In genomic region chr15:94206463-94207167, GRCh38 we compare ENCODE assay signal across 8 cellular contexts. TPM values are rescaled to one million over a fixed set of nuclear protein-coding genes. Genes with fewer than 3 reads are reported as not detected.
DNase-seq lines count a peak whose midpoint lies in the region; ATAC-seq and TF ChIP-seq lines count a peak whose summit lies in the region.

No MANE protein-coding gene starts in this region.

- TF ChIP-seq CTCF in activated CD8-positive, alpha-beta T cell treated with anti-CD3 and anti-CD28 coated beads for 36 hours (IDR thresholded peaks at IDR 0.05), result no peak

- peaks cover 5 to 8% of the 10 kb centered on the region in 2 donors for H3K27me3 Mint-ChIP-seq in CD4-positive, alpha-beta memory T cell
- H3K27me3 Mint-ChIP-seq in activated CD8-positive, alpha-beta T cell treated with anti-CD3 and anti-CD28 coated beads for 36 hours, result peaks cover 32% of the 10 kb centered on the region

- H2BK5ac ChIP-seq in mesenchymal stem cell (ENCODE audit: low read depth, low read length, poor library complexity, severe bottlenecking), result no peak overlapping the region

- DNase-seq in CD4-positive, alpha-beta memory T cell, result peak in 2 of 5 donors; percentile 0 to 10
- DNase-seq in activated CD8-positive, alpha-beta T cell treated with anti-CD3 and anti-CD28 coated beads for 36 hours, result peak; percentile 76
- DNase-seq in mesenchymal stem cell (peak; percentile 99), NCI-H526 treated with DMSO at 0.1 percent for 48 hours (lab: John Stamatoyannopoulos, UW) (no peak), DMS 273 treated with DMSO at 0.1 percent for 48 hours (lab: John Stamatoyannopoulos, UW) (no peak)
- DNase-seq in effector memory CD4-positive, alpha-beta T cell, result no peak

- no peak overlapping the region for H2BK15ac ChIP-seq in mesenchymal stem cell (ENCODE audit: low read depth, poor library complexity, severe bottlenecking)

- H3K9ac ChIP-seq in mesenchymal stem cell (ENCODE audit: low read length), result no peak overlapping the region

- peak overlapping the region in 1 of 7 donors; percentile 37 for H3K27ac Mint-ChIP-seq in CD4-positive, alpha-beta memory T cell
- peak overlapping the region; percentile 71 for H3K27ac Mint-ChIP-seq in activated CD8-positive, alpha-beta T cell treated with anti-CD3 and anti-CD28 coated beads for 36 hours

- H4K8ac ChIP-seq in mesenchymal stem cell (ENCODE audit: low read length), result peak overlapping the region; percentile 59

- no peak overlapping the region for H2AK5ac ChIP-seq in mesenchymal stem cell (ENCODE audit: low read length, severe bottlenecking)

- ATAC-seq in HG02943 (IDR thresholded peaks at IDR 0.05; ENCODE audit: low read depth, unreplicated experiment) (peak; percentile 70), HG03135 (IDR thresholded peaks at IDR 0.05; ENCODE audit: unreplicated experiment) (no peak)
- ATAC-seq in activated CD8-positive, alpha-beta T cell treated with anti-CD3 and anti-CD28 coated beads for 36 hours, result peak; percentile 95

- CTCF ChIA-PET in CD4-positive, alpha-beta memory T cell (lab: Charles Lee; ENCODE audit: partially characterized antibody), result no interaction called here
- CTCF ChIA-PET in activated CD8-positive, alpha-beta T cell treated with anti-CD3 and anti-CD28 coated beads for 36 hours (lab: Charles Lee), result interaction anchor here (1.4 kb wide), 1 partner anchor 43 kb away, joined by 3 read pairs; no protein-coding TSS in a partner anchor

- no peaks in the 10 kb centered on the region for H3K79me1 ChIP-seq in mesenchymal stem cell (replicated peaks; ENCODE audit: low read length, poor library complexity, severe bottlenecking)

- intact Hi-C loops in CD4-positive, alpha-beta memory T cell (cut with micrococcal nuclease), result no loop called here
- intact Hi-C loops in activated CD8-positive, alpha-beta T cell treated with anti-CD3 and anti-CD28 coated beads for 36 hours (cut with micrococcal nuclease), result loop anchor here (2.0 kb wide), 1 partner anchor 22 kb away; no protein-coding TSS in a partner anchor

- H2BK120ac ChIP-seq in mesenchymal stem cell (ENCODE audit: low read depth, low read length), result peak overlapping the region; percentile 89

- POLR2A ChIA-PET in CD4-positive, alpha-beta memory T cell (lab: Charles Lee; ENCODE audit: partially characterized antibody), result no interaction called here
- POLR2A ChIA-PET in activated CD8-positive, alpha-beta T cell treated with anti-CD3 and anti-CD28 coated beads for 36 hours (lab: Charles Lee), result no interaction called here

- peaks cover 9% of the 10 kb centered on the region for H3K4me1 ChIP-seq in CD4-positive, alpha-beta memory T cell (ENCODE audit: insufficient read depth, low read length)
- H3K4me1 ChIP-seq in mesenchymal stem cell (ENCODE audit: control insufficient read depth, insufficient read depth, low read depth, low read length), result no peaks in the 10 kb centered on the region
- no peaks in the 10 kb centered on the region for H3K4me1 ChIP-seq in effector memory CD4-positive, alpha-beta T cell (ENCODE audit: control insufficient read depth, insufficient read depth, low read length, poor library complexity, severe bottlenecking)

- no peak overlapping the region for H3K14ac ChIP-seq in mesenchymal stem cell (ENCODE audit: low read length in 2 of 2)

- peak overlapping the region; percentile 79 to 92 for H3K4ac ChIP-seq in mesenchymal stem cell (ENCODE audit: low read depth in 1 of 2, low read length in 2 of 2)

- no peaks in the 10 kb centered on the region for H3K27me3 ChIP-seq in CD4-positive, alpha-beta memory T cell (ENCODE audit: insufficient read depth, low read length)
- H3K27me3 ChIP-seq in mesenchymal stem cell (ENCODE audit: control insufficient read depth in 1 of 2, insufficient read depth in 1 of 2, low read length in 2 of 2), result no peaks in the 10 kb centered on the region
- no peaks in the 10 kb centered on the region for H3K27me3 ChIP-seq in effector memory CD4-positive, alpha-beta T cell (replicated peaks; ENCODE audit: control insufficient read depth, insufficient read depth, low read length, poor library complexity, severe bottlenecking)

- H3K9me3 ChIP-seq in CD4-positive, alpha-beta memory T cell (ENCODE audit: control insufficient read depth in 1 of 2, low read length in 2 of 2), result no peaks in the 10 kb centered on the region
- no peaks in the 10 kb centered on the region for H3K9me3 ChIP-seq in mesenchymal stem cell (ENCODE audit: control insufficient read depth, low read length)
- no peaks in the 10 kb centered on the region for H3K9me3 ChIP-seq in effector memory CD4-positive, alpha-beta T cell (ENCODE audit: control insufficient read depth, low read length)

- H3K18ac ChIP-seq in mesenchymal stem cell (ENCODE audit: low read depth in 1 of 2, low read length in 2 of 2), result peak overlapping the region; percentile 80 to 86

- H3K23ac ChIP-seq in mesenchymal stem cell (ENCODE audit: low read length in 2 of 2), result no peak overlapping the region

- no peaks in the 10 kb centered on the region for H3K36me3 Mint-ChIP-seq in CD4-positive, alpha-beta memory T cell
- H3K36me3 Mint-ChIP-seq in activated CD8-positive, alpha-beta T cell treated with anti-CD3 and anti-CD28 coated beads for 36 hours (ENCODE audit: low read depth), result no peaks in the 10 kb centered on the region

- peak overlapping the region; percentile 70 for H4K91ac ChIP-seq in mesenchymal stem cell (ENCODE audit: low read length)

- peak overlapping the region; percentile 69 to 80 for H2BK12ac ChIP-seq in mesenchymal stem cell (ENCODE audit: low read length in 2 of 2)

- peaks cover 7 to 15% (median 8%) of the 10 kb centered on the region in 4 donors for H3K4me1 Mint-ChIP-seq in CD4-positive, alpha-beta memory T cell
- peaks cover 14% of the 10 kb centered on the region for H3K4me1 Mint-ChIP-seq in activated CD8-positive, alpha-beta T cell treated with anti-CD3 and anti-CD28 coated beads for 36 hours (ENCODE audit: low read depth)

- peaks cover 0 to 2% (median 0%) of the 10 kb centered on the region in 8 donors for H3K9me3 Mint-ChIP-seq in CD4-positive, alpha-beta memory T cell
- H3K9me3 Mint-ChIP-seq in activated CD8-positive, alpha-beta T cell treated with anti-CD3 and anti-CD28 coated beads for 36 hours, result peaks cover 6% of the 10 kb centered on the region

- H2AFZ ChIP-seq in mesenchymal stem cell (ENCODE audit: low read depth, low read length), result no peak overlapping the region

- peak overlapping the region in 6 of 8 donors; percentile 18 to 80 (median 71) for H3K4me3 Mint-ChIP-seq in CD4-positive, alpha-beta memory T cell
- H3K4me3 Mint-ChIP-seq in activated CD8-positive, alpha-beta T cell treated with anti-CD3 and anti-CD28 coated beads for 36 hours, result peak overlapping the region; percentile 43

- no peaks in the 10 kb centered on the region for H3K36me3 ChIP-seq in CD4-positive, alpha-beta memory T cell (ENCODE audit: insufficient read depth, low read length)
- H3K36me3 ChIP-seq in mesenchymal stem cell (ENCODE audit: control insufficient read depth in 1 of 2, insufficient read depth in 2 of 2, low read depth in 1 of 2, low read length in 2 of 2), result no peaks in the 10 kb centered on the region
- H3K36me3 ChIP-seq in effector memory CD4-positive, alpha-beta T cell (ENCODE audit: control insufficient read depth, insufficient read depth, low read length), result no peaks in the 10 kb centered on the region

- 44% methylated on average over 7 of the region's 11 CpGs for WGBS in mesenchymal stem cell

- no peak overlapping the region for H3K27ac ChIP-seq in CD4-positive, alpha-beta memory T cell (ENCODE audit: low read depth, low read length)
- no peak overlapping the region for H3K27ac ChIP-seq in mesenchymal stem cell (ENCODE audit: low read length, poor library complexity, severe bottlenecking)
- H3K27ac ChIP-seq in effector memory CD4-positive, alpha-beta T cell (ENCODE audit: insufficient read depth, low read length, poor library complexity, severe bottlenecking), result no peak overlapping the region

- no peak overlapping the region for H3K4me2 ChIP-seq in mesenchymal stem cell (ENCODE audit: low read length, poor library complexity, severe bottlenecking)

- no peak overlapping the region for H3K4me3 ChIP-seq in CD4-positive, alpha-beta memory T cell (ENCODE audit: low read length in 2 of 2)
- H3K4me3 ChIP-seq in mesenchymal stem cell (ENCODE audit: insufficient read depth in 1 of 2, low read depth in 1 of 2, low read length in 2 of 2), result no peak overlapping the region
- no peak overlapping the region for H3K4me3 ChIP-seq in effector memory CD4-positive, alpha-beta T cell (ENCODE audit: insufficient read depth, low read depth, low read length, poor library complexity, severe bottlenecking)

RNA-seq across cellular contexts. Expression of gene MCTP2, which starts 24.7 kb away (rescaled TPM):
- total RNA-seq in CD4-positive, alpha-beta memory T cell, result 10 to 100 TPM; 18.3 to 19.6 TPM
- 1 to 10 TPM; 2.0 to 5.2 TPM for polyA plus RNA-seq in CD4-positive, alpha-beta memory T cell
- 10 to 100 TPM; 16.2 to 18.3 TPM for total RNA-seq in activated CD8-positive, alpha-beta T cell treated with anti-CD3 and anti-CD28 coated beads for 36 hours
- 37.6 TPM for polyA plus RNA-seq in mesenchymal stem cell (2013, experiment 1 of 2)
- 36.4 TPM for polyA plus RNA-seq in mesenchymal stem cell (2013, experiment 2 of 2)

Comparison
In these comparisons a context has a peak if more than half of its experiments do, and no peak if none do; other contexts are left out.
1. DNase-seq: peak in activated CD8-positive, alpha-beta T cell treated with anti-CD3 and anti-CD28 coated beads for 36 hours (single experiment) and mesenchymal stem cell (single experiment); none in NCI-H526 treated with DMSO at 0.1 percent for 48 hours (single experiment), effector memory CD4-positive, alpha-beta T cell (0 of 3) and DMS 273 treated with DMSO at 0.1 percent for 48 hours (single experiment).